In the genomic region with DNA sequence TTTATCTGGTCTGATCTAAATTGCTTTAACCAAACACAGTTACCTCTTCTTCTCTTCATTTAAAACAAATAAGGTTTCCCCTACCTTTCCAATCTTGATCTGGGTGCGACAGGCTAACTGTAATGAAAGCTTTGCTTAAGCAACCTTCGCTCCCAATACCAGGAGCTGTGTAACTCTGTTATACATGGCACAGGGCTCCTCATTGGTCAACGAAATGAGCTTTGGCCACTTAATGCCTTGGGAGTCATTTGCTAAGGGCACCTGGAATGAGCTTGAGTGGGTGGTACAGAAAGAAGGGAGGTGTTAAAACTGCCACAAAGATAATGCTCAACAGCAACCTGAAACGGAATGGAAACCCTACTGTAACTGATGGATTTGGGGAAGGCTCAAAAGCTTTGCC, we compare ENCODE assay signal across 14 cellular contexts.
DNase-seq lines count a peak whose midpoint lies in the region; ATAC-seq and TF ChIP-seq lines count a peak whose summit lies in the region.
"Had no signal": no experiment of that assay in that cellular context is flagged by ENCODE, and none has a peak within 500 bp of the region (broad histone marks: within the 10 kb centered on the region; RNA-seq: fewer than 3 reads in every experiment).

No MANE protein-coding gene starts in this region.

- H3K14ac ChIP-seq in mesenchymal stem cell (ENCODE audit: low read length in 2 of 2) = no peak overlapping the region

- H3K36me3 ChIP-seq in liver (ENCODE audit: control insufficient read depth in 4 of 4, insufficient read depth in 3 of 4, low read depth in 1 of 4, low read length in 3 of 4) (peaks cover 0 to 2% (median 0%) of the 10 kb centered on the region in 4 donors), mesenchymal stem cell (ENCODE audit: control insufficient read depth in 1 of 2, insufficient read depth in 2 of 2, low read depth in 1 of 2, low read length in 2 of 2) (no peaks in the 10 kb centered on the region)
- H3K36me3 ChIP-seq: lower lobe of right lung had no signal

- no peak overlapping the region for H2BK5ac ChIP-seq in mesenchymal stem cell (ENCODE audit: low read depth, low read length, poor library complexity, severe bottlenecking)

- H3K4ac ChIP-seq in mesenchymal stem cell (ENCODE audit: low read depth in 1 of 2, low read length in 2 of 2) = no peak overlapping the region

- WGBS in liver = 29% methylated on average over 4 of the region's 4 CpGs
- WGBS in mesenchymal stem cell = 79% methylated on average over 4 of the region's 4 CpGs

- no peak overlapping the region for H2BK15ac ChIP-seq in mesenchymal stem cell (ENCODE audit: low read depth, poor library complexity, severe bottlenecking)

- no peak overlapping the region for H3K23ac ChIP-seq in mesenchymal stem cell (ENCODE audit: low read length in 2 of 2)

- H2AK5ac ChIP-seq in mesenchymal stem cell (ENCODE audit: low read length, severe bottlenecking) = no peak overlapping the region

- DNase-seq in COLO668 (lab: John Stamatoyannopoulos, UW; ENCODE audit: unreplicated experiment) (peak; percentile 52), LoVo (ENCODE audit: low spot score) (peak; percentile 69), SHP77 (lab: John Stamatoyannopoulos, UW) (peak; percentile 23 to 43), retina (no peak), mesenchymal stem cell (no peak), DMS 273 (lab: John Stamatoyannopoulos, UW; ENCODE audit: unreplicated experiment) (no peak)
- DNase-seq: activated naive CD4-positive, alpha-beta T cell treated with Interleukin-2 at 50 U/mL for 16 hours; GDM1; head of caudate nucleus; lower lobe of right lung; stimulated activated CD4-positive, alpha-beta T cell treated with anti-CD3 and anti-CD28 coated beads, Interleukin-1b, Interleukin-23, amount 100 ng/mL, for 48 hours had no signal

- TF ChIP-seq RAD21 in liver (IDR thresholded peaks at IDR 0.05) = peak; percentile 57 to 75

- H3K4me1 ChIP-seq in liver (ENCODE audit: control insufficient read depth in 4 of 4, insufficient read depth in 4 of 4, low read length in 3 of 4) (peaks cover 2 to 31% (median 16%) of the 10 kb centered on the region in 4 donors), mesenchymal stem cell (ENCODE audit: control insufficient read depth, insufficient read depth, low read depth, low read length) (peaks cover 5% of the 10 kb centered on the region)

- peaks cover 2% of the 10 kb centered on the region for H3K79me1 ChIP-seq in mesenchymal stem cell (replicated peaks; ENCODE audit: low read length, poor library complexity, severe bottlenecking)

- H4K91ac ChIP-seq in mesenchymal stem cell (ENCODE audit: low read length) = no peak overlapping the region

- H2AFZ ChIP-seq in mesenchymal stem cell (ENCODE audit: low read depth, low read length) = no peak overlapping the region

- peak overlapping the region; percentile 45 to 72 for H3K9ac ChIP-seq in liver (ENCODE audit: low read depth in 1 of 2, low read length in 2 of 2)
- H3K9ac ChIP-seq in mesenchymal stem cell (ENCODE audit: low read length) = no peak overlapping the region

- H2BK12ac ChIP-seq in mesenchymal stem cell (ENCODE audit: low read length in 2 of 2) = no peak overlapping the region

- no peak overlapping the region for H3K4me2 ChIP-seq in mesenchymal stem cell (ENCODE audit: low read length, poor library complexity, severe bottlenecking)

- H3K4me3 ChIP-seq in liver (ENCODE audit: low read depth in 1 of 3, low read length in 3 of 3) (peak overlapping the region; percentile 24 to 49 (median 40)), mesenchymal stem cell (ENCODE audit: insufficient read depth in 1 of 2, low read depth in 1 of 2, low read length in 2 of 2) (no peak overlapping the region)
- H3K4me3 ChIP-seq: lower lobe of right lung had no signal

- no peak overlapping the region for H3K18ac ChIP-seq in mesenchymal stem cell (ENCODE audit: low read depth in 1 of 2, low read length in 2 of 2)

- TF ChIP-seq CTCF in liver (IDR thresholded peaks at IDR 0.05; ENCODE audit: low read depth, low read length, missing input control) = no peak

- H4K8ac ChIP-seq in mesenchymal stem cell (ENCODE audit: low read length) = no peak overlapping the region

- H3K27me3 ChIP-seq in liver (ENCODE audit: control insufficient read depth in 4 of 4, insufficient read depth in 4 of 4, low read length in 3 of 4) (no peaks in the 10 kb centered on the region), mesenchymal stem cell (ENCODE audit: control insufficient read depth in 1 of 2, insufficient read depth in 1 of 2, low read length in 2 of 2) (no peaks in the 10 kb centered on the region)

- no peak for ATAC-seq in GM21447 (IDR thresholded peaks at IDR 0.05; ENCODE audit: unreplicated experiment)
- ATAC-seq: stimulated activated memory B cell treated with anti-CD40 and anti-IgM and Interleukin-4, amounts not matched to agents 10 μg/mL and 1 μg/mL and 100 μg/mL, for 72 hours had no signal

- no peak overlapping the region for H2BK120ac ChIP-seq in mesenchymal stem cell (ENCODE audit: low read depth, low read length)

- H3K9me3 ChIP-seq in liver (ENCODE audit: control insufficient read depth in 4 of 4, low read length in 3 of 4) = no peaks in the 10 kb centered on the region
- H3K9me3 ChIP-seq in mesenchymal stem cell (ENCODE audit: control insufficient read depth, low read length) = no peaks in the 10 kb centered on the region
- H3K9me3 ChIP-seq: lower lobe of right lung had no signal

- H3K27ac ChIP-seq in liver (ENCODE audit: low read depth in 1 of 2, low read length in 2 of 2) (peak overlapping the region; percentile 51 to 60), mesenchymal stem cell (ENCODE audit: low read length, poor library complexity, severe bottlenecking) (no peak overlapping the region)
- H3K27ac ChIP-seq: lower lobe of right lung had no signal

TF ChIP-seq in liver, 16 proteins besides CTCF, POLR2A, EP300 and RAD21:
- TF ChIP-seq GABPA (IDR thresholded peaks at IDR 0.05 in 1 of 2, conservative IDR thresholded peaks at IDR 0.05 in 1 of 2) = no peak
- TF ChIP-seq YY1 (IDR thresholded peaks at IDR 0.05) = peak; percentile 89
- TF ChIP-seq, protein P1, sequence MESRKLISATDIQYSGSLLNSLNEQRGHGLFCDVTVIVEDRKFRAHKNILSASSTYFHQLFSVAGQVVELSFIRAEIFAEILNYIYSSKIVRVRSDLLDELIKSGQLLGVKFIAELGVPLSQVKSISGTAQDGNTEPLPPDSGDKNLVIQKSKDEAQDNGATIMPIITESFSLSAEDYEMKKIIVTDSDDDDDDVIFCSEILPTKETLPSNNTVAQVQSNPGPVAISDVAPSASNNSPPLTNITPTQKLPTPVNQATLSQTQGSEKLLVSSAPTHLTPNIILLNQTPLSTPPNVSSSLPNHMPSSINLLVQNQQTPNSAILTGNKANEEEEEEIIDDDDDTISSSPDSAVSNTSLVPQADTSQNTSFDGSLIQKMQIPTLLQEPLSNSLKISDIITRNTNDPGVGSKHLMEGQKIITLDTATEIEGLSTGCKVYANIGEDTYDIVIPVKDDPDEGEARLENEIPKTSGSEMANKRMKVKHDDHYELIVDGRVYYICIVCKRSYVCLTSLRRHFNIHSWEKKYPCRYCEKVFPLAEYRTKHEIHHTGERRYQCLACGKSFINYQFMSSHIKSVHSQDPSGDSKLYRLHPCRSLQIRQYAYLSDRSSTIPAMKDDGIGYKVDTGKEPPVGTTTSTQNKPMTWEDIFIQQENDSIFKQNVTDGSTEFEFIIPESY (IDR thresholded peaks at IDR 0.05) = peak; percentile 25
- TF ChIP-seq EGR1 (IDR thresholded peaks at IDR 0.05; ENCODE audit: low read depth in 2 of 2) = peak; percentile 64 to 76
- TF ChIP-seq, protein P2, sequence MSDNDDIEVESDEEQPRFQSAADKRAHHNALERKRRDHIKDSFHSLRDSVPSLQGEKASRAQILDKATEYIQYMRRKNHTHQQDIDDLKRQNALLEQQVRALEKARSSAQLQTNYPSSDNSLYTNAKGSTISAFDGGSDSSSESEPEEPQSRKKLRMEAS (IDR thresholded peaks at IDR 0.05) = peak; percentile 50
- TF ChIP-seq, protein P3, sequence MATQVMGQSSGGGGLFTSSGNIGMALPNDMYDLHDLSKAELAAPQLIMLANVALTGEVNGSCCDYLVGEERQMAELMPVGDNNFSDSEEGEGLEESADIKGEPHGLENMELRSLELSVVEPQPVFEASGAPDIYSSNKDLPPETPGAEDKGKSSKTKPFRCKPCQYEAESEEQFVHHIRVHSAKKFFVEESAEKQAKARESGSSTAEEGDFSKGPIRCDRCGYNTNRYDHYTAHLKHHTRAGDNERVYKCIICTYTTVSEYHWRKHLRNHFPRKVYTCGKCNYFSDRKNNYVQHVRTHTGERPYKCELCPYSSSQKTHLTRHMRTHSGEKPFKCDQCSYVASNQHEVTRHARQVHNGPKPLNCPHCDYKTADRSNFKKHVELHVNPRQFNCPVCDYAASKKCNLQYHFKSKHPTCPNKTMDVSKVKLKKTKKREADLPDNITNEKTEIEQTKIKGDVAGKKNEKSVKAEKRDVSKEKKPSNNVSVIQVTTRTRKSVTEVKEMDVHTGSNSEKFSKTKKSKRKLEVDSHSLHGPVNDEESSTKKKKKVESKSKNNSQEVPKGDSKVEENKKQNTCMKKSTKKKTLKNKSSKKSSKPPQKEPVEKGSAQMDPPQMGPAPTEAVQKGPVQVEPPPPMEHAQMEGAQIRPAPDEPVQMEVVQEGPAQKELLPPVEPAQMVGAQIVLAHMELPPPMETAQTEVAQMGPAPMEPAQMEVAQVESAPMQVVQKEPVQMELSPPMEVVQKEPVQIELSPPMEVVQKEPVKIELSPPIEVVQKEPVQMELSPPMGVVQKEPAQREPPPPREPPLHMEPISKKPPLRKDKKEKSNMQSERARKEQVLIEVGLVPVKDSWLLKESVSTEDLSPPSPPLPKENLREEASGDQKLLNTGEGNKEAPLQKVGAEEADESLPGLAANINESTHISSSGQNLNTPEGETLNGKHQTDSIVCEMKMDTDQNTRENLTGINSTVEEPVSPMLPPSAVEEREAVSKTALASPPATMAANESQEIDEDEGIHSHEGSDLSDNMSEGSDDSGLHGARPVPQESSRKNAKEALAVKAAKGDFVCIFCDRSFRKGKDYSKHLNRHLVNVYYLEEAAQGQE (IDR thresholded peaks at IDR 0.05) = peak; percentile 91
- peak; percentile 90 to 95 for TF ChIP-seq HNF4A (conservative IDR thresholded peaks at IDR 0.05)
- TF ChIP-seq SP1 (IDR thresholded peaks at IDR 0.05) = peak; percentile 93
- TF ChIP-seq NR2F2 (IDR thresholded peaks at IDR 0.05) = peak; percentile 30
- peak; percentile 95 for TF ChIP-seq TAF1 (conservative IDR thresholded peaks at IDR 0.05)
- TF ChIP-seq RXRA (IDR thresholded peaks at IDR 0.05) = peak; percentile 79 to 86
- peak; percentile 41 for TF ChIP-seq FOXA2 (IDR thresholded peaks at IDR 0.05)
- peak; percentile 43 for TF ChIP-seq FOXA1 (IDR thresholded peaks at IDR 0.05)
- TF ChIP-seq JUND (IDR thresholded peaks at IDR 0.05) = peak; percentile 89
- TF ChIP-seq, protein P4, sequence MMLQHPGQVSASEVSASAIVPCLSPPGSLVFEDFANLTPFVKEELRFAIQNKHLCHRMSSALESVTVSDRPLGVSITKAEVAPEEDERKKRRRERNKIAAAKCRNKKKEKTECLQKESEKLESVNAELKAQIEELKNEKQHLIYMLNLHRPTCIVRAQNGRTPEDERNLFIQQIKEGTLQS (IDR thresholded peaks at IDR 0.05) = peak; percentile 59
- peak; percentile 83 for TF ChIP-seq HNF4G (IDR thresholded peaks at IDR 0.05)

Comparison
In these comparisons a context has a peak if more than half of its experiments do, and no peak if none do; other contexts are left out.
1. DNase-seq: peak in COLO668 (single experiment), LoVo (single experiment) and SHP77 (2 of 2); none in retina (single experiment), mesenchymal stem cell (single experiment) and DMS 273 (single experiment).
2. H3K4me3 ChIP-seq: peak in liver (3 of 3); none in mesenchymal stem cell (0 of 2).